ENCODE assay signal across 14 cellular contexts in the genomic region with DNA sequence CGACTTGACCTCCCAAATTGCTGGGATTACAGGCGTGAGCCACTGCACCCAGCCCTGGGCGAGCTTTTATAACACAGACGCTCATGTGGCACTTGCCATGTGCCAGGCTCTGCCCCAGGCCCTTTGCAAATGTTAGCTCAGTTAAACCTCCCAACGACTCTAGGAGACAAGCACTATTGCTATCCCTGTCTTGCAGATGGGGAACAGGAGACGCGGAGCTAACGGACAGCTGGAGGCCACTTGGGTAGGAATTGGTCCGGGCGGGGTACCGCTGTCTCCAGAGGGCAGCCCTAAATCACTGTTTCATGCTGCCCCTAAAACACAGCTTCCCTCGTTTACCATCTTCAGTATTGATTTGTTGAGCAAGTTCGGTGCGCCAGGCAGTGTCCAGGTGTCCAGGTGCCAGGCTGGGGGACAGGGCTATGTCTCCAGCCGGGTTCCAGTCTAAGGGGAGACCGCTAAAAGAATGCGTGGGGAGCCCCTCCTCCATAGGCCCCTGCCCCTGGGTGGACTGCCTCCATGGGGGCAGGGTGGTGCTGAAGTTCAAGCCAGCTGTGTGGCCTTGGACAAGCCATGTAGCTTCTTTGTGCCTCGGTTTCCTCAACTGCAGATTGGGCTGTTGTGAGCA. TPM values are rescaled to one million over a fixed set of nuclear protein-coding genes. Genes with fewer than 3 reads are reported as not detected.
DNase-seq lines count a peak whose midpoint lies in the region; ATAC-seq and TF ChIP-seq lines count a peak whose summit lies in the region.
"Had no signal": no experiment of that assay in that cellular context is flagged by ENCODE, and none has a peak within 500 bp of the region (broad histone marks: within the 10 kb centered on the region; RNA-seq: fewer than 3 reads in every experiment).

No MANE protein-coding gene starts in this region.

- H2BK12ac ChIP-seq in mesenchymal stem cell (ENCODE audit: low read length in 2 of 2), result peak overlapping the region; percentile 60 to 97

- H3K27ac ChIP-seq in mesenchymal stem cell (ENCODE audit: low read length, poor library complexity, severe bottlenecking) (no peak overlapping the region), upper lobe of right lung (no peak overlapping the region)

- H3K4me1 Mint-ChIP-seq in activated CD8-positive, alpha-beta T cell treated with anti-CD3 and anti-CD28 coated beads, Interleukin-2, amount 10 ng/mL, durations not matched to agents 7 days and 5 days (ENCODE audit: low read depth), result peaks cover 42% of the 10 kb centered on the region
- peaks cover 16% of the 10 kb centered on the region for H3K4me1 Mint-ChIP-seq in osteocyte (ENCODE audit: unreplicated experiment)

- H3K36me3 Mint-ChIP-seq in activated CD8-positive, alpha-beta T cell treated with anti-CD3 and anti-CD28 coated beads, Interleukin-2, amount 10 ng/mL, durations not matched to agents 7 days and 5 days (ENCODE audit: low read depth), result no peaks in the 10 kb centered on the region
- no peaks in the 10 kb centered on the region for H3K36me3 Mint-ChIP-seq in osteocyte (ENCODE audit: unreplicated experiment)

- intact Hi-C loops in left cardiac atrium (cut with DNase I) (no loop called here), cardiac septum (cut with DNase I) (loop anchor here (5.0 kb wide), 1 partner anchor 102 kb away; no protein-coding TSS in a partner anchor), upper lobe of right lung (cut with DNase I) (no loop called here)

- no peak overlapping the region for H3K4me3 ChIP-seq in mesenchymal stem cell (ENCODE audit: insufficient read depth in 1 of 2, low read depth in 1 of 2, low read length in 2 of 2)
- H3K4me3 ChIP-seq in upper lobe of right lung, result no peak overlapping the region

- H3K36me3 ChIP-seq in mesenchymal stem cell (ENCODE audit: control insufficient read depth in 1 of 2, insufficient read depth in 2 of 2, low read depth in 1 of 2, low read length in 2 of 2), result no peaks in the 10 kb centered on the region
- H3K36me3 ChIP-seq in upper lobe of right lung, result no peaks in the 10 kb centered on the region
- H3K36me3 ChIP-seq: brain microvascular endothelial cell, transverse colon had no signal

- H4K91ac ChIP-seq in mesenchymal stem cell (ENCODE audit: low read length), result peak overlapping the region; percentile 80

- H3K4me2 ChIP-seq in mesenchymal stem cell (ENCODE audit: low read length, poor library complexity, severe bottlenecking), result no peak overlapping the region

- H3K9me3 ChIP-seq in mesenchymal stem cell (ENCODE audit: control insufficient read depth, low read length) (no peaks in the 10 kb centered on the region), upper lobe of right lung (no peaks in the 10 kb centered on the region)
- H3K9me3 ChIP-seq: transverse colon had no signal

- POLR2A ChIA-PET in activated CD8-positive, alpha-beta T cell treated with anti-CD3 and anti-CD28 coated beads, Interleukin-2, amount 10 ng/mL, durations not matched to agents 7 days and 5 days (lab: Charles Lee), result no interaction called here

- CTCF ChIA-PET in activated CD8-positive, alpha-beta T cell treated with anti-CD3 and anti-CD28 coated beads, Interleukin-2, amount 10 ng/mL, durations not matched to agents 7 days and 5 days (lab: Charles Lee), result interaction anchor here (0.9 to 2.4 kb wide), 3 partner anchors 11 to 166 kb away, joined by 3 to 9 read pairs (median 6); no protein-coding TSS in a partner anchor

- peak overlapping the region; percentile 63 for H2AK5ac ChIP-seq in mesenchymal stem cell (ENCODE audit: low read length, severe bottlenecking)

- peak overlapping the region; percentile 98 for H2BK15ac ChIP-seq in mesenchymal stem cell (ENCODE audit: low read depth, poor library complexity, severe bottlenecking)

- ATAC-seq in left cardiac atrium (no peak), upper lobe of right lung (no peak)
- no peak for ATAC-seq in activated CD8-positive, alpha-beta T cell treated with anti-CD3 and anti-CD28 coated beads, Interleukin-2, amount 10 ng/mL, durations not matched to agents 7 days and 5 days

- H3K27ac Mint-ChIP-seq in activated CD8-positive, alpha-beta T cell treated with anti-CD3 and anti-CD28 coated beads, Interleukin-2, amount 10 ng/mL, durations not matched to agents 7 days and 5 days, result no peak overlapping the region
- H3K27ac Mint-ChIP-seq in osteocyte (ENCODE audit: unreplicated experiment), result no peak overlapping the region

- peak overlapping the region; percentile 54 for H2BK120ac ChIP-seq in mesenchymal stem cell (ENCODE audit: low read depth, low read length)

- no peak overlapping the region for H3K14ac ChIP-seq in mesenchymal stem cell (ENCODE audit: low read length in 2 of 2)

- WGBS in mesenchymal stem cell, result 97% methylated on average over 18 of the region's 18 CpGs

- no peak overlapping the region for H2BK5ac ChIP-seq in mesenchymal stem cell (ENCODE audit: low read depth, low read length, poor library complexity, severe bottlenecking)

- H3K79me1 ChIP-seq in mesenchymal stem cell (replicated peaks; ENCODE audit: low read length, poor library complexity, severe bottlenecking), result peaks cover 3% of the 10 kb centered on the region

- TF ChIP-seq CTCF in upper lobe of right lung (IDR thresholded peaks at IDR 0.05), result no peak
- no peak for TF ChIP-seq CTCF in osteocyte (IDR thresholded peaks at IDR 0.05)

- H3K9ac ChIP-seq in mesenchymal stem cell (ENCODE audit: low read length), result no peak overlapping the region

- H3K4me3 Mint-ChIP-seq in activated CD8-positive, alpha-beta T cell treated with anti-CD3 and anti-CD28 coated beads, Interleukin-2, amount 10 ng/mL, durations not matched to agents 7 days and 5 days, result peak overlapping the region; percentile 12
- no peak overlapping the region for H3K4me3 Mint-ChIP-seq in osteocyte (ENCODE audit: unreplicated experiment)

- H3K4ac ChIP-seq in mesenchymal stem cell (ENCODE audit: low read depth in 1 of 2, low read length in 2 of 2), result peak overlapping the region; percentile 55 to 69

- peaks cover 40% of the 10 kb centered on the region for H3K4me1 ChIP-seq in mesenchymal stem cell (ENCODE audit: control insufficient read depth, insufficient read depth, low read depth, low read length)
- H3K4me1 ChIP-seq in upper lobe of right lung, result peaks cover 41% of the 10 kb centered on the region

- peaks cover 0 to 29% of the 10 kb centered on the region in 2 experiments for H3K27me3 ChIP-seq in mesenchymal stem cell (ENCODE audit: control insufficient read depth in 1 of 2, insufficient read depth in 1 of 2, low read length in 2 of 2)
- H3K27me3 ChIP-seq in upper lobe of right lung, result no peaks in the 10 kb centered on the region
- H3K27me3 ChIP-seq: brain microvascular endothelial cell had no signal

- peaks cover 4% of the 10 kb centered on the region for H3K27me3 Mint-ChIP-seq in activated CD8-positive, alpha-beta T cell treated with anti-CD3 and anti-CD28 coated beads, Interleukin-2, amount 10 ng/mL, durations not matched to agents 7 days and 5 days (ENCODE audit: low read depth)
- H3K27me3 Mint-ChIP-seq in osteocyte (ENCODE audit: unreplicated experiment), result no peaks in the 10 kb centered on the region

- H3K9me3 Mint-ChIP-seq in activated CD8-positive, alpha-beta T cell treated with anti-CD3 and anti-CD28 coated beads, Interleukin-2, amount 10 ng/mL, durations not matched to agents 7 days and 5 days (ENCODE audit: insufficient read depth), result no peaks in the 10 kb centered on the region
- H3K9me3 Mint-ChIP-seq in osteocyte (ENCODE audit: unreplicated experiment), result no peaks in the 10 kb centered on the region

- peak overlapping the region; percentile 12 for H4K8ac ChIP-seq in mesenchymal stem cell (ENCODE audit: low read length)

- no peak overlapping the region for H2AFZ ChIP-seq in mesenchymal stem cell (ENCODE audit: low read depth, low read length)

- DNase-seq in left cardiac atrium, result peak; percentile 22
- DNase-seq in cardiac septum (ENCODE audit: low spot score), result no peak
- no peak for DNase-seq in activated CD8-positive, alpha-beta T cell treated with anti-CD3 and anti-CD28 coated beads, Interleukin-2, amount 10 ng/mL, durations not matched to agents 7 days and 5 days
- DNase-seq in mesenchymal stem cell, result no peak
- peak; percentile 60 for DNase-seq in upper lobe of right lung
- DNase-seq in NCI-H1694 treated with DMSO at 0.1 percent for 48 hours (lab: John Stamatoyannopoulos, UW), result no peak
- DNase-seq in osteocyte (ENCODE audit: extremely low spot score, unreplicated experiment), result no peak
- no peak for DNase-seq in islet precursor cell

- H3K23ac ChIP-seq in mesenchymal stem cell (ENCODE audit: low read length in 2 of 2), result no peak overlapping the region

- peak overlapping the region; percentile 44 to 50 for H3K18ac ChIP-seq in mesenchymal stem cell (ENCODE audit: low read depth in 1 of 2, low read length in 2 of 2)

RNA-seq across cellular contexts. Expression of gene TMEM235, which starts 23.7 kb away (rescaled TPM):
- not detected for total RNA-seq in left cardiac atrium
- total RNA-seq in cardiac septum, result not detected
- not detected for total RNA-seq in activated CD8-positive, alpha-beta T cell treated with anti-CD3 and anti-CD28 coated beads, Interleukin-2, amount 10 ng/mL, durations not matched to agents 7 days and 5 days
- polyA plus RNA-seq in mesenchymal stem cell (2013, experiment 1 of 2), result not detected
- polyA plus RNA-seq in mesenchymal stem cell (2013, experiment 2 of 2), result not detected
- total RNA-seq in upper lobe of right lung, result not detected
- total RNA-seq in osteocyte, result not detected in 2 replicates
- total RNA-seq: fibroblast of lung, RPMI7951, sciatic nerve, transverse colon had no signal
- polyA plus RNA-seq: fibroblast of lung, neural cell had no signal

RNA-seq across cellular contexts. Expression of gene BIRC5, which starts 41.1 kb away (rescaled TPM):
- total RNA-seq in left cardiac atrium (1 to 10 TPM in 1 of 2 donors, under 1 TPM in 1; 0.16 to 1.6 TPM), cardiac septum (0.38 TPM), upper lobe of right lung (1.1 TPM), osteocyte (11.9 and 12.3 TPM in 2 replicates)
- total RNA-seq in activated CD8-positive, alpha-beta T cell treated with anti-CD3 and anti-CD28 coated beads, Interleukin-2, amount 10 ng/mL, durations not matched to agents 7 days and 5 days, result 100 to 1,000 TPM; 108 to 114 TPM
- 8.4 TPM for polyA plus RNA-seq in mesenchymal stem cell (2013, experiment 1 of 2)
- polyA plus RNA-seq in mesenchymal stem cell (2013, experiment 2 of 2), result 6.9 TPM

Comparison
In these comparisons a context has a peak if more than half of its experiments do, and no peak if none do; other contexts are left out.
1. DNase-seq: peak in left cardiac atrium (single experiment) and upper lobe of right lung (single experiment); none in cardiac septum (single experiment), activated CD8-positive, alpha-beta T cell treated with anti-CD3 and anti-CD28 coated beads, Interleukin-2, amount 10 ng/mL, durations not matched to agents 7 days and 5 days (single experiment), mesenchymal stem cell (single experiment), NCI-H1694 treated with DMSO at 0.1 percent for 48 hours (single experiment), osteocyte (single experiment) and islet precursor cell (single experiment).